In genomic region chr14:74634964-74635363, GRCh38 we compare ENCODE assay signal across 1 cellular context.
TF ChIP-seq lines count a peak whose summit lies in the region.

No MANE protein-coding gene starts in this region.

TF ChIP-seq in endothelial cell of umbilical vein, 7 proteins besides CTCF, POLR2A, EP300 and RAD21 (continued from another document):
- TF ChIP-seq EZH2 (IDR thresholded peaks at IDR 0.05; ENCODE audit: borderline replicate concordance, low read depth, low read length, severe bottlenecking) (no peak), MYC (IDR thresholded peaks at IDR 0.05; ENCODE audit: low read depth, low read length) (no peak), GATA2 (IDR thresholded peaks at IDR 0.05; ENCODE audit: insufficient read depth, insufficient read length, low read depth, low read length) (no peak), POLR2AphosphoS5 (IDR thresholded peaks at IDR 0.05; ENCODE audit: insufficient read depth, low read depth, low read length) (no peak)
